In genomic region chr7:98348726-98349474, GRCh38 we compare ENCODE assay signal across 24 cellular contexts. TPM values are rescaled to one million over a fixed set of nuclear protein-coding genes. Genes with fewer than 3 reads are reported as not detected.
A peak's percentile ranks its signal among the peaks of the same experiment; 100 is the strongest.
DNase-seq lines count a peak whose midpoint lies in the region; ATAC-seq, FAIRE-seq and TF ChIP-seq lines count a peak whose summit lies in the region.
"Had no signal": no experiment of that assay in that cellular context is flagged by ENCODE, and none has a peak within 500 bp of the region (broad histone marks: within the 10 kb centered on the region; RNA-seq: fewer than 3 reads in every experiment).

No MANE protein-coding gene starts in this region.

- H3K4me1 Mint-ChIP-seq in natural killer cell treated with Interleukin-12 subunit alpha and Interleukin-12 subunit beta and Interleukin-15 and Interleukin-18, amount 100 ng/mL, for 72 hours (ENCODE audit: low read depth in 2 of 2) = no peaks in the 10 kb centered on the region
- H3K4me1 Mint-ChIP-seq in natural killer cell = no peaks in the 10 kb centered on the region
- H3K4me1 Mint-ChIP-seq: naive B cell; stimulated activated naive CD8-positive, alpha-beta T cell treated with anti-CD3 and anti-CD28 coated beads, Interleukin-15, amount 100 ng/mL, for 72 hours had no signal

- H3K27me3 Mint-ChIP-seq in natural killer cell treated with Interleukin-12 subunit alpha and Interleukin-12 subunit beta and Interleukin-15 and Interleukin-18, amount 100 ng/mL, for 72 hours = peaks cover 8% of the 10 kb centered on the region in 2 donors
- H3K27me3 Mint-ChIP-seq in natural killer cell (ENCODE audit: low read depth in 2 of 2) = peaks cover 3 to 9% of the 10 kb centered on the region in 2 donors
- H3K27me3 Mint-ChIP-seq: stimulated activated naive CD8-positive, alpha-beta T cell treated with anti-CD3 and anti-CD28 coated beads, Interleukin-15, amount 100 ng/mL, for 72 hours had no signal

- no peak for TF ChIP-seq CTCF in natural killer cell (IDR thresholded peaks at IDR 0.05)

- no peak overlapping the region for H3K4me3 Mint-ChIP-seq in natural killer cell treated with Interleukin-12 subunit alpha and Interleukin-12 subunit beta and Interleukin-15 and Interleukin-18, amount 100 ng/mL, for 72 hours
- H3K4me3 Mint-ChIP-seq in natural killer cell = no peak overlapping the region
- H3K4me3 Mint-ChIP-seq: activated CD8-positive, alpha-beta T cell treated with anti-CD3 and anti-CD28 coated beads, Interleukin-2, amount 10 ng/mL, durations not matched to agents 7 days and 5 days; effector memory CD8-positive, alpha-beta T cell; naive B cell; stimulated activated naive CD8-positive, alpha-beta T cell treated with anti-CD3 and anti-CD28 coated beads, Interleukin-15, amount 100 ng/mL, for 72 hours had no signal

- no peak overlapping the region for H3K27ac Mint-ChIP-seq in natural killer cell treated with Interleukin-12 subunit alpha and Interleukin-12 subunit beta and Interleukin-15 and Interleukin-18, amount 100 ng/mL, for 72 hours
- no peak overlapping the region for H3K27ac Mint-ChIP-seq in natural killer cell
- H3K27ac Mint-ChIP-seq: activated CD8-positive, alpha-beta T cell treated with anti-CD3 and anti-CD28 coated beads, Interleukin-2, amount 10 ng/mL, durations not matched to agents 7 days and 5 days; effector memory CD8-positive, alpha-beta T cell; naive B cell; stimulated activated naive CD8-positive, alpha-beta T cell treated with anti-CD3 and anti-CD28 coated beads, Interleukin-15, amount 100 ng/mL, for 72 hours had no signal

- H3K36me3 Mint-ChIP-seq in natural killer cell treated with Interleukin-12 subunit alpha and Interleukin-12 subunit beta and Interleukin-15 and Interleukin-18, amount 100 ng/mL, for 72 hours = no peaks in the 10 kb centered on the region
- H3K36me3 Mint-ChIP-seq in natural killer cell = no peaks in the 10 kb centered on the region

- no peak for FAIRE-seq in frontal cortex (lab: Jason Lieb, UNC)
- FAIRE-seq: H54, islet of Langerhans had no signal

- H3K9me3 Mint-ChIP-seq in natural killer cell treated with Interleukin-12 subunit alpha and Interleukin-12 subunit beta and Interleukin-15 and Interleukin-18, amount 100 ng/mL, for 72 hours = no peaks in the 10 kb centered on the region
- no peaks in the 10 kb centered on the region for H3K9me3 Mint-ChIP-seq in natural killer cell
- H3K9me3 Mint-ChIP-seq: effector memory CD8-positive, alpha-beta T cell; stimulated activated naive CD8-positive, alpha-beta T cell treated with anti-CD3 and anti-CD28 coated beads, Interleukin-15, amount 100 ng/mL, for 72 hours had no signal

- ATAC-seq in natural killer cell treated with Interleukin-12 subunit alpha and Interleukin-12 subunit beta and Interleukin-15 and Interleukin-18, amount 100 ng/mL, for 72 hours = peak; percentile 33 to 48
- no peak for ATAC-seq in natural killer cell
- ATAC-seq: activated CD8-positive, alpha-beta T cell treated with anti-CD3 and anti-CD28 coated beads, Interleukin-2, amount 10 ng/mL, durations not matched to agents 7 days and 5 days; effector memory CD8-positive, alpha-beta T cell; gastroesophageal sphincter; stimulated activated naive CD8-positive, alpha-beta T cell treated with anti-CD3 and anti-CD28 coated beads, Interleukin-15, amount 100 ng/mL, for 72 hours had no signal

- DNase-seq in natural killer cell treated with Interleukin-12 subunit alpha and Interleukin-12 subunit beta and Interleukin-15 and Interleukin-18, amount 100 ng/mL, for 72 hours (ENCODE audit: low spot score) = no peak
- DNase-seq in natural killer cell (no peak), SW480 (ENCODE audit: low spot score) (peak; percentile 73), mucosa of gallbladder (ENCODE audit: low spot score) (peak; percentile 65), frontal cortex (ENCODE audit: low spot score in 2 of 2) (no peak), HCEC 1CT (no peak), cardiac septum (ENCODE audit: low spot score) (no peak), T-helper 1 cell (no peak)
- DNase-seq: activated CD4-positive, CD25-positive, alpha-beta regulatory T cell treated with anti-CD3 and anti-CD28 coated beads, Interleukin-2, amount 50 U/mL, for 72 hours; activated CD8-positive, alpha-beta T cell treated with anti-CD3 and anti-CD28 coated beads, Interleukin-2, amount 10 ng/mL, durations not matched to agents 7 days and 5 days; activated gamma-delta T cell; brain microvascular endothelial cell; effector memory CD8-positive, alpha-beta T cell; KG1; naive B cell; NCI-H2107; NCI-H526; Right ventricle myocardium superior; stimulated activated CD4-positive, alpha-beta T cell treated with anti-CD3 and anti-CD28 coated beads, Interleukin-12 subunit alpha, Interleukin-12 subunit beta, amount 100 ng/mL, for 4 hours; stimulated activated naive CD8-positive, alpha-beta T cell treated with anti-CD3 and anti-CD28 coated beads, Interleukin-15, amount 100 ng/mL, for 72 hours; SW 1271 had no signal

- intact Hi-C loops in natural killer cell (cut with micrococcal nuclease) (no loop called here), cardiac septum (cut with DNase I) (no loop called here)

RNA-seq across cellular contexts. Expression of gene BAIAP2L1, which starts 52.0 kb away (rescaled TPM):
- 1 to 10 TPM in 1 of 2 donors, under 1 TPM in 1; 0.76 to 1.1 TPM for total RNA-seq in natural killer cell treated with Interleukin-12 subunit alpha and Interleukin-12 subunit beta and Interleukin-15 and Interleukin-18, amount 100 ng/mL, for 72 hours
- total RNA-seq in natural killer cell (not detected), mucosa of gallbladder (55.8 TPM), frontal cortex (under 0.01 TPM), cardiac septum (1.9 TPM)

Comparison
In these comparisons a context has a peak if more than half of its experiments do, and no peak if none do; other contexts are left out.
1. ATAC-seq: peak in natural killer cell treated with Interleukin-12 subunit alpha and Interleukin-12 subunit beta and Interleukin-15 and Interleukin-18, amount 100 ng/mL, for 72 hours (2 of 2); none in natural killer cell (0 of 3).
2. DNase-seq: peak in SW480 (single experiment) and mucosa of gallbladder (single experiment); none in natural killer cell treated with Interleukin-12 subunit alpha and Interleukin-12 subunit beta and Interleukin-15 and Interleukin-18, amount 100 ng/mL, for 72 hours (single experiment), natural killer cell (single experiment), frontal cortex (0 of 2), HCEC 1CT (single experiment), cardiac septum (single experiment) and T-helper 1 cell (0 of 5).
3. RNA of gene BAIAP2L1, which starts 52.0 kb away (total RNA-seq): 55.8 TPM in mucosa of gallbladder (single experiment); 1.9 TPM in cardiac septum (single experiment), 0.76 to 1.1 TPM in natural killer cell treated with Interleukin-12 subunit alpha and Interleukin-12 subunit beta and Interleukin-15 and Interleukin-18, amount 100 ng/mL, for 72 hours, not detected in natural killer cell and under 0.01 TPM in frontal cortex (single experiment); every median in the first group is over 10 times any median in the second.